Comparison of ENCODE assay signal across 1 cellular context in genomic region chr6:5302995-5303622, GRCh38.
TF ChIP-seq lines count a peak whose summit lies in the region.

No MANE protein-coding gene starts in this region.

TF ChIP-seq in GM12878, 131 proteins besides CTCF, POLR2A, EP300 and RAD21 (continued from another document):
- TF ChIP-seq E2F4 (IDR thresholded peaks at IDR 0.05; ENCODE audit: low read depth, low read length): no peak
- 0 out of 4 replicates have a peak, but pooled peaks of 1 of the 2 experiments have one; percentile 4 for TF ChIP-seq IKZF2 (IDR thresholded peaks at IDR 0.05)
- no peak for TF ChIP-seq ETV6 (conservative IDR thresholded peaks at IDR 0.05 in 1 of 2, IDR thresholded peaks at IDR 0.05 in 1 of 2; ENCODE audit: borderline replicate concordance in 1 of 2, low read depth in 1 of 2)
- no peak for TF ChIP-seq ZSCAN29 (IDR thresholded peaks at IDR 0.05)
- 0 out of 2 replicates have a peak, but pooled peaks have one; percentile 54 for TF ChIP-seq SIN3A (IDR thresholded peaks at IDR 0.05; ENCODE audit: low read depth, low read length)
- no peak for TF ChIP-seq CHD2 (IDR thresholded peaks at IDR 0.05; ENCODE audit: borderline replicate concordance, low read depth, low read length)
- no peak for TF ChIP-seq DPF2 (IDR thresholded peaks at IDR 0.05)
- TF ChIP-seq BHLHE40 (IDR thresholded peaks at IDR 0.05; ENCODE audit: borderline replicate concordance in 1 of 2, low read depth in 2 of 2, low read length in 1 of 2): peak; percentile 88 to 90
- no peak for TF ChIP-seq RCOR1 (conservative IDR thresholded peaks at IDR 0.05; ENCODE audit: low read depth, low read length)
- TF ChIP-seq YY1 (IDR thresholded peaks at IDR 0.05; ENCODE audit: low read depth, low read length): peak; percentile 78
- no peak for TF ChIP-seq GABPA (IDR thresholded peaks at IDR 0.05; ENCODE audit: low read depth)
- no peak for TF ChIP-seq NR2C1 (IDR thresholded peaks at IDR 0.05)
- TF ChIP-seq RUNX3 (IDR thresholded peaks at IDR 0.05; ENCODE audit: low read length): no peak
- no peak for TF ChIP-seq POLR2AphosphoS5 (IDR thresholded peaks at IDR 0.05; ENCODE audit: low read length)
- TF ChIP-seq GATAD2B (conservative IDR thresholded peaks at IDR 0.05; ENCODE audit: low read depth): no peak
- TF ChIP-seq SIX5 (IDR thresholded peaks at IDR 0.05; ENCODE audit: low read depth, low read length, severe bottlenecking): no peak
- no peak for TF ChIP-seq TCF12 (IDR thresholded peaks at IDR 0.05; ENCODE audit: low read depth, low read length)
- 0 out of 2 replicates have a peak, but pooled peaks have one; percentile 42 for TF ChIP-seq MAX (IDR thresholded peaks at IDR 0.05; ENCODE audit: low read depth, low read length)
- TF ChIP-seq SMARCA5 (IDR thresholded peaks at IDR 0.05): no peak
- no peak for TF ChIP-seq ZZZ3 (IDR thresholded peaks at IDR 0.05; ENCODE audit: control insufficient read depth, insufficient read length, low read depth)
- peak; percentile 94 for TF ChIP-seq SMC3 (IDR thresholded peaks at IDR 0.05; ENCODE audit: borderline replicate concordance, low read length)
- TF ChIP-seq ATF3 (IDR thresholded peaks at IDR 0.05; ENCODE audit: borderline replicate concordance, extremely low read depth, low read depth, low read length): no peak; the same call in 1 of the 2 replicates
- TF ChIP-seq TARDBP (IDR thresholded peaks at IDR 0.05; ENCODE audit: borderline replicate concordance): no peak
- 0 out of 2 replicates have a peak, but pooled peaks have one; percentile 17 for TF ChIP-seq HCFC1 (IDR thresholded peaks at IDR 0.05; ENCODE audit: low read length)
- TF ChIP-seq ELK1 (IDR thresholded peaks at IDR 0.05; ENCODE audit: low read depth, low read length): no peak
- no peak for TF ChIP-seq HDGF (IDR thresholded peaks at IDR 0.05)
- no peak for TF ChIP-seq PAX5 (IDR thresholded peaks at IDR 0.05; ENCODE audit: borderline replicate concordance, low read depth, low read length)
- TF ChIP-seq EED (IDR thresholded peaks at IDR 0.05; ENCODE audit: low read depth): 0 out of 2 replicates have a peak, but pooled peaks have one; percentile 20
- TF ChIP-seq MXI1 (IDR thresholded peaks at IDR 0.05; ENCODE audit: low read depth, low read length): peak; percentile 67; the same call in 1 of the 2 replicates
- TF ChIP-seq STAT3 (IDR thresholded peaks at IDR 0.05; ENCODE audit: low read depth, low read length): no peak
- peak; percentile 62; the same call in 1 of the 2 replicates for TF ChIP-seq RAD51 (IDR thresholded peaks at IDR 0.05)
- TF ChIP-seq RB1 (IDR thresholded peaks at IDR 0.05; ENCODE audit: borderline replicate concordance): no peak
- 0 out of 3 replicates have a peak, but pooled peaks have one; percentile 24 for TF ChIP-seq POU2F2 (IDR thresholded peaks at IDR 0.05; ENCODE audit: borderline replicate concordance, low read depth, low read length)
- TF ChIP-seq TCF3 (IDR thresholded peaks at IDR 0.05; ENCODE audit: borderline replicate concordance, insufficient read depth, low read depth, low read length): no peak
- TF ChIP-seq ZNF217 (IDR thresholded peaks at IDR 0.05): no peak
- TF ChIP-seq NFYA (IDR thresholded peaks at IDR 0.05; ENCODE audit: borderline replicate concordance, low read depth, low read length): no peak
- TF ChIP-seq KDM1A (IDR thresholded peaks at IDR 0.05; ENCODE audit: borderline replicate concordance): no peak
- TF ChIP-seq FOXK2 (IDR thresholded peaks at IDR 0.05): no peak
- TF ChIP-seq MYC (IDR thresholded peaks at IDR 0.05; ENCODE audit: insufficient read depth, insufficient read length, insufficient replicate concordance, low read length, severe bottlenecking): no peak
- no peak for TF ChIP-seq ZNF207 (IDR thresholded peaks at IDR 0.05; ENCODE audit: borderline replicate concordance)
- no peak for TF ChIP-seq RFX5 (IDR thresholded peaks at IDR 0.05; ENCODE audit: low read depth, low read length)
- no peak for TF ChIP-seq NFIC (IDR thresholded peaks at IDR 0.05; ENCODE audit: low read depth, low read length)
- no peak for TF ChIP-seq PRDM15 (CRISPR knock-in tag; IDR thresholded peaks at IDR 0.05)
- no peak for TF ChIP-seq YBX1 (IDR thresholded peaks at IDR 0.05)
- TF ChIP-seq CBX5 (IDR thresholded peaks at IDR 0.05; ENCODE audit: low read depth): no peak
- no peak for TF ChIP-seq RELB (IDR thresholded peaks at IDR 0.05; ENCODE audit: low read depth)
- no peak for TF ChIP-seq BCL3 (IDR thresholded peaks at IDR 0.05; ENCODE audit: borderline replicate concordance, insufficient read depth, low read depth, low read length, poor library complexity, severe bottlenecking)
- TF ChIP-seq USF2 (IDR thresholded peaks at IDR 0.05; ENCODE audit: borderline replicate concordance, low read depth, low read length): peak; percentile 26
- peak; percentile 75 for TF ChIP-seq USF1 (IDR thresholded peaks at IDR 0.05; ENCODE audit: borderline replicate concordance, extremely low read length, insufficient read depth, low read depth, low read length)
- no peak for TF ChIP-seq SUZ12 (IDR thresholded peaks at IDR 0.05; ENCODE audit: unreplicated experiment)
- no peak for TF ChIP-seq ZNF384 (IDR thresholded peaks at IDR 0.05; ENCODE audit: borderline replicate concordance, low read depth, low read length)
- TF ChIP-seq SUPT20H (IDR thresholded peaks at IDR 0.05; ENCODE audit: borderline replicate concordance, control insufficient read depth, low read depth, low read length): no peak
- TF ChIP-seq KAT2A (conservative IDR thresholded peaks at IDR 0.05; ENCODE audit: control insufficient read depth, low read depth, low read length): no peak
